ENCODE assay signal across 21 cellular contexts in genomic region chr14:69990319-69990718, GRCh38.
DNase-seq lines count a peak whose midpoint lies in the region; ATAC-seq, FAIRE-seq and TF ChIP-seq lines count a peak whose summit lies in the region.
"Had no signal": no experiment of that assay in that cellular context is flagged by ENCODE, and none has a peak within 500 bp of the region (broad histone marks: within the 10 kb centered on the region; RNA-seq: fewer than 3 reads in every experiment).

No MANE protein-coding gene starts in this region.

- TF ChIP-seq POLR2A in A549 (IDR thresholded peaks at IDR 0.05; ENCODE audit: low read length): no peak
- no peak for TF ChIP-seq POLR2A in IMR-90 (IDR thresholded peaks at IDR 0.05; ENCODE audit: low read depth, low read length)

- peaks cover 40% of the 10 kb centered on the region for H3K4me1 Mint-ChIP-seq in brain
- H3K4me1 Mint-ChIP-seq: CD8-positive, alpha-beta memory T cell had no signal

- no peak overlapping the region for H3K9ac ChIP-seq in IMR-90 (ENCODE audit: low read depth, low read length)
- H3K9ac ChIP-seq: BLaER1 treated with 17β-estradiol and CSF1 and Interleukin-3, amounts not matched to agents 10 nM and 100 nM had no signal

- dilution Hi-C loops in IMR-90 (cut with HindIII; ENCODE audit: low sequenced_read_pairs, unreplicated experiment): no loop called here

- H3K9me3 ChIP-seq in A549: peaks cover 4% of the 10 kb centered on the region; the same call in 2 of the 3 replicates
- H3K9me3 ChIP-seq in IMR-90 (ENCODE audit: control insufficient read depth, insufficient read depth, low read length): no peaks in the 10 kb centered on the region

- H3K9me1 ChIP-seq in IMR-90 (ENCODE audit: insufficient read depth, low read length): peaks cover 3% of the 10 kb centered on the region; the same call in 1 of the 2 replicates

- POLR2A ChIA-PET in A549 (lab: Yijun Ruan, JAX): no interaction called here
- POLR2A ChIA-PET in IMR-90 (lab: Charles Lee; ENCODE audit: unreplicated experiment): no interaction called here

- DNase-seq in A549 (ENCODE audit: low read depth in 1 of 2, low spot score in 1 of 2): no peak
- no peak for DNase-seq in IMR-90
- DNase-seq in midbrain (lab: John Stamatoyannopoulos, UW): peak; percentile 32
- no peak for DNase-seq in GM03348 (ENCODE audit: low spot score)
- no peak for DNase-seq in glomerular visceral epithelial cell (ENCODE audit: extremely low spot score)
- DNase-seq in NOMO-1 treated with DMSO at 0.1 percent for 48 hours (lab: John Stamatoyannopoulos, UW; ENCODE audit: unreplicated experiment): no peak
- DNase-seq: CD8-positive, alpha-beta memory T cell; DMS53; EL; Karpas-422; NCI-H1436 treated with DMSO at 0.1 percent for 48 hours; NCI-H2029; NCI-H2171 treated with DMSO at 0.1 percent for 48 hours; NCI-H69; NK-92 treated with Interleukin-12 subunit alpha and Interleukin-12 subunit beta, amount 100 ng/mL, for 24 hours; OCI-M1; SIG-M5 had no signal

- peaks cover 19% of the 10 kb centered on the region for H3K36me3 Mint-ChIP-seq in brain
- H3K36me3 Mint-ChIP-seq: CD8-positive, alpha-beta memory T cell; IgD-negative memory B cell had no signal

- FAIRE-seq in A549 (lab: Jason Lieb, UNC): no peak
- FAIRE-seq: A204.1 had no signal

- in situ Hi-C loops in IMR-90 (cut with MboI; ENCODE audit: low sequenced_read_pairs): no loop called here

- peaks cover 0 to 8% (median 3%) of the 10 kb centered on the region in 5 experiments for H3K9me3 Mint-ChIP-seq in brain
- H3K9me3 Mint-ChIP-seq: CD8-positive, alpha-beta memory T cell had no signal

- no peaks in the 10 kb centered on the region for H3K36me3 ChIP-seq in IMR-90 (ENCODE audit: control insufficient read depth, insufficient read depth, low read length)
- H3K36me3 ChIP-seq: BLaER1 treated with 17β-estradiol and CSF1 and Interleukin-3, amounts not matched to agents 10 nM and 100 nM had no signal

- no peak overlapping the region for H3K4me2 ChIP-seq in A549
- no peak overlapping the region for H3K4me2 ChIP-seq in IMR-90 (ENCODE audit: low read depth, low read length)
- H3K4me2 ChIP-seq: BLaER1 treated with 17β-estradiol and CSF1 and Interleukin-3, amounts not matched to agents 10 nM and 100 nM had no signal

- peak overlapping the region in 1 of 5 experiments; percentile 16 for H3K4me3 Mint-ChIP-seq in brain
- H3K4me3 Mint-ChIP-seq: CD8-positive, alpha-beta memory T cell; IgD-negative memory B cell had no signal

- H4K20me1 ChIP-seq in IMR-90 (ENCODE audit: insufficient read depth, low read length): no peaks in the 10 kb centered on the region
- H4K20me1 ChIP-seq: BLaER1 treated with 17β-estradiol and CSF1 and Interleukin-3, amounts not matched to agents 10 nM and 100 nM had no signal

- H2BK15ac ChIP-seq in IMR-90 (ENCODE audit: low read depth, low read length): no peak overlapping the region

- H3K79me1 ChIP-seq in IMR-90 (ENCODE audit: low read depth in 1 of 2, low read length in 2 of 2): no peaks in the 10 kb centered on the region

- H3K27ac Mint-ChIP-seq in brain: peak overlapping the region in 4 of 5 experiments; percentile 8 to 84 (median 72)
- H3K27ac Mint-ChIP-seq: CD8-positive, alpha-beta memory T cell had no signal

- H3K27ac ChIP-seq in A549 (peak overlapping the region; percentile 34 to 39; a peak in 4 of 6 replicates), IMR-90 (ENCODE audit: insufficient read depth, low read length) (no peak overlapping the region)
- H3K27ac ChIP-seq: BLaER1 treated with 17β-estradiol and CSF1 and Interleukin-3, amounts not matched to agents 10 nM and 100 nM had no signal

- H2BK20ac ChIP-seq in IMR-90 (ENCODE audit: low read depth, low read length): no peak overlapping the region; the same call in 1 of the 2 replicates

- TF ChIP-seq CTCF in A549 (IDR thresholded peaks at IDR 0.05): no peak
- no peak for TF ChIP-seq CTCF in IMR-90 (conservative IDR thresholded peaks at IDR 0.05; ENCODE audit: low read depth, low read length)
- no peak for TF ChIP-seq CTCF in brain (conservative IDR thresholded peaks at IDR 0.05)

- no peak overlapping the region for H2AK5ac ChIP-seq in IMR-90 (ENCODE audit: low read depth, low read length)

- H4K5ac ChIP-seq in IMR-90 (ENCODE audit: low read depth, low read length): no peak overlapping the region

- TF ChIP-seq RAD21 in A549 (conservative IDR thresholded peaks at IDR 0.05 in 1 of 2, IDR thresholded peaks at IDR 0.05 in 1 of 2) (no peak), IMR-90 (IDR thresholded peaks at IDR 0.05; ENCODE audit: low read length) (no peak)

- H2AFZ ChIP-seq in IMR-90 (replicated peaks; ENCODE audit: low read length, poor library complexity): no peak overlapping the region

- H3K4me3 ChIP-seq in A549: no peak overlapping the region
- H3K4me3 ChIP-seq in IMR-90 (ENCODE audit: insufficient read depth, low read depth, low read length): no peak overlapping the region
- H3K4me3 ChIP-seq: BLaER1 treated with 17β-estradiol and CSF1 and Interleukin-3, amounts not matched to agents 10 nM and 100 nM had no signal

- CTCF ChIA-PET in A549 (lab: Yijun Ruan, JAX) (interaction anchor here (1.1 to 1.3 kb wide), 2 partner anchors 8 to 38 kb away, joined by 3 read pairs; no protein-coding TSS in a partner anchor), IMR-90 (lab: Yijun Ruan, JAX) (no interaction called here)

- peak overlapping the region; percentile 4; the same call in 1 of the 2 replicates for H4K91ac ChIP-seq in IMR-90 (ENCODE audit: insufficient read depth, low read depth, low read length)

- H2BK120ac ChIP-seq in IMR-90 (ENCODE audit: low read depth, low read length): no peak overlapping the region

- no peak overlapping the region for H4K8ac ChIP-seq in IMR-90 (ENCODE audit: low read depth in 2 of 2, low read length in 2 of 2)

- ATAC-seq in A549: no peak
- no peak for ATAC-seq in IMR-90 (ENCODE audit: low read depth)

- H3K18ac ChIP-seq in IMR-90 (ENCODE audit: low read depth, low read length): no peak overlapping the region

- BruUV-seq in IMR-90 (replicated peaks; lab: Mats Ljungman, UMichigan): no TSS peak

- no peak overlapping the region for H3K4ac ChIP-seq in IMR-90 (ENCODE audit: low read depth, low read length)

- no peak overlapping the region for H3K56ac ChIP-seq in IMR-90 (ENCODE audit: extremely low read depth, insufficient read depth, low read length)

- H3K23ac ChIP-seq in IMR-90 (ENCODE audit: low read depth, low read length): no peak overlapping the region

- no peak for TF ChIP-seq EP300 in A549 (IDR thresholded peaks at IDR 0.05)

- H3K27me3 ChIP-seq in IMR-90 (ENCODE audit: control insufficient read depth, insufficient read depth, low read length): no peaks in the 10 kb centered on the region
- H3K27me3 ChIP-seq: BLaER1 treated with 17β-estradiol and CSF1 and Interleukin-3, amounts not matched to agents 10 nM and 100 nM had no signal

- no peak overlapping the region for H3K14ac ChIP-seq in IMR-90 (replicated peaks; ENCODE audit: low read depth, low read length)

- H3K4me1 ChIP-seq in A549 (peaks cover 13% of the 10 kb centered on the region), IMR-90 (ENCODE audit: control insufficient read depth, insufficient read depth, low read length) (peaks cover 4% of the 10 kb centered on the region)

- H2BK5ac ChIP-seq in IMR-90 (ENCODE audit: low read depth, low read length, poor library complexity, severe bottlenecking): no peak overlapping the region

- H2AK9ac ChIP-seq in IMR-90 (replicated peaks; ENCODE audit: low read depth, low read length, poor library complexity): no peak overlapping the region

- peaks cover 7% of the 10 kb centered on the region for H3K27me3 Mint-ChIP-seq in brain

- intact Hi-C loops in IMR-90 (cut with micrococcal nuclease): no loop called here

TF ChIP-seq in A549, 52 proteins besides CTCF, POLR2A, EP300 and RAD21 (continues in another document):
- no peak for TF ChIP-seq MYC (IDR thresholded peaks at IDR 0.05; ENCODE audit: borderline replicate concordance, low read length)
- TF ChIP-seq RCOR1 (IDR thresholded peaks at IDR 0.05; ENCODE audit: low read depth, low read length): no peak
- TF ChIP-seq, protein P1, sequence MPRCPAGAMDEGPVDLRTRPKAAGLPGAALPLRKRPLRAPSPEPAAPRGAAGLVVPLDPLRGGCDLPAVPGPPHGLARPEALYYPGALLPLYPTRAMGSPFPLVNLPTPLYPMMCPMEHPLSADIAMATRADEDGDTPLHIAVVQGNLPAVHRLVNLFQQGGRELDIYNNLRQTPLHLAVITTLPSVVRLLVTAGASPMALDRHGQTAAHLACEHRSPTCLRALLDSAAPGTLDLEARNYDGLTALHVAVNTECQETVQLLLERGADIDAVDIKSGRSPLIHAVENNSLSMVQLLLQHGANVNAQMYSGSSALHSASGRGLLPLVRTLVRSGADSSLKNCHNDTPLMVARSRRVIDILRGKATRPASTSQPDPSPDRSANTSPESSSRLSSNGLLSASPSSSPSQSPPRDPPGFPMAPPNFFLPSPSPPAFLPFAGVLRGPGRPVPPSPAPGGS (IDR thresholded peaks at IDR 0.05): no peak
- no peak for TF ChIP-seq ZC3H11A (IDR thresholded peaks at IDR 0.05)
- no peak for TF ChIP-seq KDM5A (IDR thresholded peaks at IDR 0.05)
- no peak for TF ChIP-seq EHF (CRISPR knock-in tag; IDR thresholded peaks at IDR 0.05)
- no peak for TF ChIP-seq GATA3 (IDR thresholded peaks at IDR 0.05; ENCODE audit: borderline replicate concordance)
- no peak for TF ChIP-seq PHF8 (IDR thresholded peaks at IDR 0.05; ENCODE audit: borderline replicate concordance, low read depth)
- no peak for TF ChIP-seq TFCP2L1 (CRISPR knock-in tag; IDR thresholded peaks at IDR 0.05)

TF ChIP-seq in IMR-90, 13 proteins besides CTCF, POLR2A, EP300 and RAD21:
- TF ChIP-seq USF2 (IDR thresholded peaks at IDR 0.05; ENCODE audit: low read depth, low read length) (no peak), RFX5 (IDR thresholded peaks at IDR 0.05; ENCODE audit: low read depth, low read length) (no peak), NFE2L2 (IDR thresholded peaks at IDR 0.05; ENCODE audit: low read depth, low read length) (no peak), CEBPB (IDR thresholded peaks at IDR 0.05; ENCODE audit: low read depth, low read length) (no peak), MAFK (IDR thresholded peaks at IDR 0.05; ENCODE audit: low read depth, low read length) (no peak), MAZ (IDR thresholded peaks at IDR 0.05; ENCODE audit: borderline replicate concordance, low read depth, low read length) (no peak), MXI1 (IDR thresholded peaks at IDR 0.05; ENCODE audit: borderline replicate concordance, low read depth, low read length) (no peak), BHLHE40 (IDR thresholded peaks at IDR 0.05; ENCODE audit: low read depth, low read length) (no peak)
